ENCODE assay signal across 8 cellular contexts in genomic region chr7:5143935-5144903, GRCh38. TPM values are rescaled to one million over a fixed set of nuclear protein-coding genes. Genes with fewer than 3 reads are reported as not detected.
A peak's percentile ranks its signal among the peaks of the same experiment; 100 is the strongest.
DNase-seq lines count a peak whose midpoint lies in the region; ATAC-seq and TF ChIP-seq lines count a peak whose summit lies in the region.

No MANE protein-coding gene starts in this region.

- POLR2A ChIA-PET in CD4-positive, alpha-beta T cell (lab: Charles Lee): interaction anchor here (0.6 kb wide), 1 partner anchor 13 kb away, joined by 4 read pairs; no protein-coding TSS in a partner anchor

- no peaks in the 10 kb centered on the region for H3K9me3 Mint-ChIP-seq in CD4-positive, alpha-beta T cell
- H3K9me3 Mint-ChIP-seq in activated T-cell treated with anti-CD3 and anti-CD28 coated beads, Interleukin-2, amount 50 U/mL, for 24 hours: no peaks in the 10 kb centered on the region

- CTCF ChIA-PET in CD4-positive, alpha-beta T cell (lab: Charles Lee): interaction anchor here (0.5 kb wide), 1 partner anchor 77 kb away, joined by 3 read pairs; no protein-coding TSS in a partner anchor

- peak overlapping the region; percentile 74 for H3K27ac Mint-ChIP-seq in CD4-positive, alpha-beta T cell
- peak overlapping the region; percentile 79 for H3K27ac Mint-ChIP-seq in activated T-cell treated with anti-CD3 and anti-CD28 coated beads, Interleukin-2, amount 50 U/mL, for 24 hours

- H3K4me3 Mint-ChIP-seq in CD4-positive, alpha-beta T cell: peak overlapping the region; percentile 71
- peak overlapping the region; percentile 65 for H3K4me3 Mint-ChIP-seq in activated T-cell treated with anti-CD3 and anti-CD28 coated beads, Interleukin-2, amount 50 U/mL, for 24 hours

- TF ChIP-seq CTCF in CD4-positive, alpha-beta T cell (IDR thresholded peaks at IDR 0.05): no peak

- peak overlapping the region; percentile 53 for H3K27ac ChIP-seq in CD4-positive, alpha-beta T cell (ENCODE audit: low read depth, low read length)

- intact Hi-C loops in CD4-positive, alpha-beta T cell (cut with DNase I, micrococcal nuclease): no loop called here
- intact Hi-C loops in sciatic nerve (cut with DNase I): no loop called here

- ATAC-seq in CD4-positive, alpha-beta T cell (ENCODE audit: poor library complexity): peak; percentile 85
- ATAC-seq in HG03378 (IDR thresholded peaks at IDR 0.05; ENCODE audit: unreplicated experiment): peak; percentile 73
- ATAC-seq in sciatic nerve: no peak
- no peak for ATAC-seq in HG03045 (IDR thresholded peaks at IDR 0.05; ENCODE audit: unreplicated experiment)

- H3K4me1 Mint-ChIP-seq in CD4-positive, alpha-beta T cell (ENCODE audit: low read depth): peaks cover 16% of the 10 kb centered on the region
- peaks cover 19% of the 10 kb centered on the region for H3K4me1 Mint-ChIP-seq in activated T-cell treated with anti-CD3 and anti-CD28 coated beads, Interleukin-2, amount 50 U/mL, for 24 hours (ENCODE audit: low read depth)

- H3K36me3 Mint-ChIP-seq in CD4-positive, alpha-beta T cell (ENCODE audit: low read depth): no peaks in the 10 kb centered on the region
- no peaks in the 10 kb centered on the region for H3K36me3 Mint-ChIP-seq in activated T-cell treated with anti-CD3 and anti-CD28 coated beads, Interleukin-2, amount 50 U/mL, for 24 hours (ENCODE audit: low read depth)

- no peaks in the 10 kb centered on the region for H3K27me3 ChIP-seq in CD4-positive, alpha-beta T cell (ENCODE audit: control insufficient read depth, insufficient read depth, low read length)

- H3K27me3 Mint-ChIP-seq in CD4-positive, alpha-beta T cell: no peaks in the 10 kb centered on the region
- H3K27me3 Mint-ChIP-seq in activated T-cell treated with anti-CD3 and anti-CD28 coated beads, Interleukin-2, amount 50 U/mL, for 24 hours: no peaks in the 10 kb centered on the region

- no peaks in the 10 kb centered on the region for H3K9me3 ChIP-seq in CD4-positive, alpha-beta T cell (ENCODE audit: control insufficient read depth, low read length)

- DNase-seq in CD4-positive, alpha-beta T cell: peak; percentile 46 to 88 (median 62)
- DNase-seq in activated T-cell treated with anti-CD3 and anti-CD28 coated beads, Interleukin-2, amount 50 U/mL, for 24 hours: peak; percentile 79
- DNase-seq in iPS-NIHi7 (ENCODE audit: extremely low spot score) (peak; percentile 15), NCI-H82 treated with DMSO at 0.1 percent for 48 hours (lab: John Stamatoyannopoulos, UW; ENCODE audit: unreplicated experiment) (no peak), sciatic nerve (ENCODE audit: low spot score) (no peak)
- peak; percentile 54 to 55 for DNase-seq in stimulated activated CD8-positive, alpha-beta memory T cell treated with anti-CD3 and anti-CD28 coated beads, Interleukin-7, amount 100 ng/mL, for 48 hours (ENCODE audit: extremely low read depth in 1 of 2, low read depth in 1 of 2)

RNA-seq across cellular contexts. Expression of gene WIPI2, which starts 45.8 kb away (rescaled TPM):
- total RNA-seq in CD4-positive, alpha-beta T cell: 100 to 1,000 TPM; 108 to 114 TPM
- 64.1 TPM for total RNA-seq in sciatic nerve

Comparison
In these comparisons a context has a peak if more than half of its experiments do, and no peak if none do; other contexts are left out.
1. ATAC-seq: peak in CD4-positive, alpha-beta T cell (single experiment) and HG03378 (single experiment); none in sciatic nerve (single experiment) and HG03045 (single experiment).
2. DNase-seq: peak in CD4-positive, alpha-beta T cell (10 of 10), activated T-cell treated with anti-CD3 and anti-CD28 coated beads, Interleukin-2, amount 50 U/mL, for 24 hours (single experiment), iPS-NIHi7 (single experiment) and stimulated activated CD8-positive, alpha-beta memory T cell treated with anti-CD3 and anti-CD28 coated beads, Interleukin-7, amount 100 ng/mL, for 48 hours (2 of 2); none in NCI-H82 treated with DMSO at 0.1 percent for 48 hours (single experiment) and sciatic nerve (single experiment).